In the genomic region with DNA sequence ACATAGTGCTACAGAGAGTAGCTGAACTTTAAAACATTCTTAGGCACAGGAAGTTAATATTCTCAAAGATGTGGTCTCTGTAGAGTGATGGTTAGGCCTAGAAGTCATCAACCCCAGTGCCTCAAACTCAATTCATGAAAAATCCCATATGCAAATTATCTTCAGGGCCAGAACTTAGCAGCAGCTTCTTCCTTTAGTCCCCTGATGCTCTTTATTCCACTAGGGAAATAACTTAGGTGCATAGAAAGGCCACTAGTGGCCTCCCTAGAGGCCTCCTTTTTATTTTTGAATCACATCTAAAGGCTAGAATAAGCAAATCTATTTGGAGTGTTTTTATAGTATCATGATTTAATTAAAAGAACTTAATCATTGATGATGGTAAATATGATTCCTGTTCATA, we compare ENCODE assay signal across 1 cellular context.
TF ChIP-seq lines count a peak whose summit lies in the region.

No MANE protein-coding gene starts in this region.

TF ChIP-seq in GM23338, 12 proteins besides CTCF, POLR2A, EP300 and RAD21 (continued from another document):
- TF ChIP-seq, protein P1, sequence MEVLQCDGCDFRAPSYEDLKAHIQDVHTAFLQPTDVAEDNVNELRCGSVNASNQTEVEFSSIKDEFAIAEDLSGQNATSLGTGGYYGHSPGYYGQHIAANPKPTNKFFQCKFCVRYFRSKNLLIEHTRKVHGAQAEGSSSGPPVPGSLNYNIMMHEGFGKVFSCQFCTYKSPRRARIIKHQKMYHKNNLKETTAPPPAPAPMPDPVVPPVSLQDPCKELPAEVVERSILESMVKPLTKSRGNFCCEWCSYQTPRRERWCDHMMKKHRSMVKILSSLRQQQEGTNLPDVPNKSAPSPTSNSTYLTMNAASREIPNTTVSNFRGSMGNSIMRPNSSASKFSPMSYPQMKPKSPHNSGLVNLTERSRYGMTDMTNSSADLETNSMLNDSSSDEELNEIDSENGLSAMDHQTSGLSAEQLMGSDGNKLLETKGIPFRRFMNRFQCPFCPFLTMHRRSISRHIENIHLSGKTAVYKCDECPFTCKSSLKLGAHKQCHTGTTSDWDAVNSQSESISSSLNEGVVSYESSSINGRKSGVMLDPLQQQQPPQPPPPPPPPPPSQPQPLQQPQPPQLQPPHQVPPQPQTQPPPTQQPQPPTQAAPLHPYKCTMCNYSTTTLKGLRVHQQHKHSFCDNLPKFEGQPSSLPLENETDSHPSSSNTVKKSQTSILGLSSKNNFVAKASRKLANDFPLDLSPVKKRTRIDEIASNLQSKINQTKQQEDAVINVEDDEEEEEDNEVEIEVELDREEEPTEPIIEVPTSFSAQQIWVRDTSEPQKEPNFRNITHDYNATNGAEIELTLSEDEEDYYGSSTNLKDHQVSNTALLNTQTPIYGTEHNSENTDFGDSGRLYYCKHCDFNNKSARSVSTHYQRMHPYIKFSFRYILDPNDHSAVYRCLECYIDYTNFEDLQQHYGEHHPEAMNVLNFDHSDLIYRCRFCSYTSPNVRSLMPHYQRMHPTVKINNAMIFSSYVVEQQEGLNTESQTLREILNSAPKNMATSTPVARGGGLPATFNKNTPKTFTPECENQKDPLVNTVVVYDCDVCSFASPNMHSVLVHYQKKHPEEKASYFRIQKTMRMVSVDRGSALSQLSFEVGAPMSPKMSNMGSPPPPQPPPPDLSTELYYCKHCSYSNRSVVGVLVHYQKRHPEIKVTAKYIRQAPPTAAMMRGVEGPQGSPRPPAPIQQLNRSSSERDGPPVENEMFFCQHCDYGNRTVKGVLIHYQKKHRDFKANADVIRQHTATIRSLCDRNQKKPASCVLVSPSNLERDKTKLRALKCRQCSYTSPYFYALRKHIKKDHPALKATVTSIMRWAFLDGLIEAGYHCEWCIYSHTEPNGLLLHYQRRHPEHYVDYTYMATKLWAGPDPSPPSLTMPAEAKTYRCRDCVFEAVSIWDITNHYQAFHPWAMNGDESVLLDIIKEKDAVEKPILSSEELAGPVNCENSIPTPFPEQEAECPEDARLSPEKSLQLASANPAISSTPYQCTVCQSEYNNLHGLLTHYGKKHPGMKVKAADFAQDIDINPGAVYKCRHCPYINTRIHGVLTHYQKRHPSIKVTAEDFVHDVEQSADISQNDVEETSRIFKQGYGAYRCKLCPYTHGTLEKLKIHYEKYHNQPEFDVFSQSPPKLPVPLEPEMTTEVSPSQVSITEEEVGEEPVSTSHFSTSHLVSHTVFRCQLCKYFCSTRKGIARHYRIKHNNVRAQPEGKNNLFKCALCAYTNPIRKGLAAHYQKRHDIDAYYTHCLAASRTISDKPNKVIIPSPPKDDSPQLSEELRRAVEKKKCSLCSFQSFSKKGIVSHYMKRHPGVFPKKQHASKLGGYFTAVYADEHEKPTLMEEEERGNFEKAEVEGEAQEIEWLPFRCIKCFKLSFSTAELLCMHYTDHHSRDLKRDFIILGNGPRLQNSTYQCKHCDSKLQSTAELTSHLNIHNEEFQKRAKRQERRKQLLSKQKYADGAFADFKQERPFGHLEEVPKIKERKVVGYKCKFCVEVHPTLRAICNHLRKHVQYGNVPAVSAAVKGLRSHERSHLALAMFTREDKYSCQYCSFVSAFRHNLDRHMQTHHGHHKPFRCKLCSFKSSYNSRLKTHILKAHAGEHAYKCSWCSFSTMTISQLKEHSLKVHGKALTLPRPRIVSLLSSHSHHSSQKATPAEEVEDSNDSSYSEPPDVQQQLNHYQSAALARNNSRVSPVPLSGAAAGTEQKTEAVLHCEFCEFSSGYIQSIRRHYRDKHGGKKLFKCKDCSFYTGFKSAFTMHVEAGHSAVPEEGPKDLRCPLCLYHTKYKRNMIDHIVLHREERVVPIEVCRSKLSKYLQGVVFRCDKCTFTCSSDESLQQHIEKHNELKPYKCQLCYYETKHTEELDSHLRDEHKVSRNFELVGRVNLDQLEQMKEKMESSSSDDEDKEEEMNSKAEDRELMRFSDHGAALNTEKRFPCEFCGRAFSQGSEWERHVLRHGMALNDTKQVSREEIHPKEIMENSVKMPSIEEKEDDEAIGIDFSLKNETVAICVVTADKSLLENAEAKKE (CRISPR knock-in tag; IDR thresholded peaks at IDR 0.05): no peak
- no peak for TF ChIP-seq ZNF114 (CRISPR knock-in tag; IDR thresholded peaks at IDR 0.05)
- TF ChIP-seq ETS1 (IDR thresholded peaks at IDR 0.05): no peak
- no peak for TF ChIP-seq JUNB (IDR thresholded peaks at IDR 0.05; ENCODE audit: unreplicated experiment)
- TF ChIP-seq STAT1 (IDR thresholded peaks at IDR 0.05; ENCODE audit: unreplicated experiment): no peak
